8 cellular contexts compared by ENCODE assay signal in the genomic region with DNA sequence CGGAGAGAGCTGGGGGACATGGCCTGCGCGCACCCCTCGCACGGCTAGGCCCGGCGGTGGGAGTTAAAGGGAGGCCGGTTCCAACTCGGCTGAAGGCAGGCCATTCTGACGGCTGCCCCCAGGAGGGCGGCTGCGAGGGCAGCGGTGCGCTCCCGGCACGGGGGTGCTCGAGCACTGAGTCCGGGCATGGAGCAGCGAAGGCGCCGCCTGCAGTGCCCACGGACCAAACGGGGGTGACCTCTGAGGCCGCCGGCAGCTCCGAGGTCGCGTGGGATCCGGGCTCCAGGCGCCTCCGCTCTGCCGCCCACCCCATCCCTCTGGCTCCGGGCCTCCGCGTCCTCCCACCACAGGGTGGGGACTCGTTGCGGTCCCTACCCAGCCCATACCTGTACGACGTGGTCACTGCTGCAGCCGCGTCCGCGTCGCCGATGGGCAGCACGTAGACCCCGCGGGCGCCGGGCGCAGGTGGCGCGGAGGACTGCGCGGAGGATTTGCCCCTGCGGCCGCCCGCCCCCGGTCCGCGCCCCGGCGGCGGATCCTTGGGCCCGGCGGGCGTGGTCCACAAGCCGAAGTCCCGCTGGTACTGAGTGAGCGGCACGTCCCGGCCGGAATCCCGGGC. TPM values are rescaled to one million over a fixed set of nuclear protein-coding genes. Genes with fewer than 3 reads are reported as not detected.
DNase-seq lines count a peak whose midpoint lies in the region; ATAC-seq and TF ChIP-seq lines count a peak whose summit lies in the region.

No MANE protein-coding gene starts in this region.

- H3K4me3 ChIP-seq in GM06990 (replicated peaks; ENCODE audit: low read depth, low read length): peak overlapping the region; percentile 66
- H3K4me3 ChIP-seq in HAP-1: peak overlapping the region; percentile 62
- H3K4me3 ChIP-seq in SU-DHL-6 (ENCODE audit: insufficient read depth, low read length, poor library complexity, severe bottlenecking): peak overlapping the region; percentile 59
- H3K4me3 ChIP-seq in duodenal mucosa (ENCODE audit: low read depth in 1 of 2, low read length in 2 of 2): peak overlapping the region; percentile 46 to 71
- peak overlapping the region; percentile 53 to 65 for H3K4me3 ChIP-seq in tibial artery

- no peaks in the 10 kb centered on the region for H3K27me3 ChIP-seq in GM06990 (replicated peaks; ENCODE audit: control insufficient read depth, insufficient read depth, low read length)
- no peaks in the 10 kb centered on the region for H3K27me3 ChIP-seq in HAP-1 (ENCODE audit: low read depth)
- H3K27me3 ChIP-seq in SU-DHL-6 (ENCODE audit: low read length): no peaks in the 10 kb centered on the region
- peaks cover 0 to 3% of the 10 kb centered on the region in 2 donors for H3K27me3 ChIP-seq in duodenal mucosa (ENCODE audit: control insufficient read depth in 1 of 2, insufficient read depth in 2 of 2, low read length in 2 of 2)
- H3K27me3 ChIP-seq in tibial artery: no peaks in the 10 kb centered on the region

- in situ Hi-C loops in HAP-1 (cut with MboI; ENCODE audit: low sequenced_read_pairs): no loop called here

- peak overlapping the region; percentile 67 for H3K4me2 ChIP-seq in SU-DHL-6 (ENCODE audit: low read depth, low read length, poor library complexity, severe bottlenecking)

- H4K20me1 ChIP-seq in SU-DHL-6 (ENCODE audit: low read depth, low read length): no peaks in the 10 kb centered on the region

- no peak for ATAC-seq in HG03521 (IDR thresholded peaks at IDR 0.05; ENCODE audit: unreplicated experiment)

- H2AFZ ChIP-seq in SU-DHL-6 (ENCODE audit: low read depth, low read length, severe bottlenecking): peak overlapping the region; percentile 84

- H3F3A ChIP-seq in SU-DHL-6 (ENCODE audit: insufficient read depth): peaks cover 10% of the 10 kb centered on the region

- DNase-seq in GM06990 (ENCODE audit: extremely low read depth, insufficient read length) (no peak), HAP-1 (ENCODE audit: low spot score in 2 of 2) (peak in 1 of 2 experiments; percentile 39), lung microvascular endothelial cell (ENCODE audit: low read depth in 2 of 2) (peak; percentile 16 to 24), tibial artery (peak in 1 of 2 donors; percentile 53), GM19240 (ENCODE audit: insufficient read length, low spot score) (no peak)

- H3K79me2 ChIP-seq in SU-DHL-6 (ENCODE audit: insufficient read depth, low read length): no peaks in the 10 kb centered on the region

- no peak for TF ChIP-seq CTCF in GM06990 (IDR thresholded peaks at IDR 0.05; ENCODE audit: insufficient read depth, low read length, poor library complexity, severe bottlenecking)
- no peak for TF ChIP-seq CTCF in SU-DHL-6 (IDR thresholded peaks at IDR 0.05; ENCODE audit: insufficient read depth, low read length, poor library complexity, severe bottlenecking)
- no peak for TF ChIP-seq CTCF in tibial artery (IDR thresholded peaks at IDR 0.05)

- peaks cover 8% of the 10 kb centered on the region for H3K4me1 ChIP-seq in HAP-1
- H3K4me1 ChIP-seq in duodenal mucosa (ENCODE audit: control insufficient read depth in 1 of 2, insufficient read depth in 2 of 2, low read length in 2 of 2): peaks cover 7 to 15% of the 10 kb centered on the region in 2 donors
- H3K4me1 ChIP-seq in tibial artery: peaks cover 3 to 15% (median 10%) of the 10 kb centered on the region in 4 donors

- H3K9me2 ChIP-seq in SU-DHL-6 (replicated peaks; ENCODE audit: insufficient read depth, low read length): no peaks in the 10 kb centered on the region

- intact Hi-C loops in tibial artery (cut with DNase I; ENCODE audit: low total_unique reads): no loop called here

- peaks cover 3% of the 10 kb centered on the region; the same call in 1 of the 2 replicates for H3K36me3 ChIP-seq in GM06990 (ENCODE audit: control insufficient read depth, insufficient read depth, low read length)
- peaks cover 9% of the 10 kb centered on the region for H3K36me3 ChIP-seq in HAP-1 (replicated peaks)
- H3K36me3 ChIP-seq in SU-DHL-6 (ENCODE audit: low read length): no peaks in the 10 kb centered on the region
- H3K36me3 ChIP-seq in duodenal mucosa (ENCODE audit: control insufficient read depth in 1 of 2, insufficient read depth in 2 of 2, low read length in 2 of 2): peaks cover under 1 to 19% of the 10 kb centered on the region in 2 donors
- peaks cover 3 to 20% (median 9%) of the 10 kb centered on the region in 3 donors for H3K36me3 ChIP-seq in tibial artery

- no peak overlapping the region for H3K27ac ChIP-seq in SU-DHL-6 (ENCODE audit: low read depth, low read length)
- no peak overlapping the region for H3K27ac ChIP-seq in duodenal mucosa (ENCODE audit: low read depth, low read length)
- peak overlapping the region in 1 of 2 donors; percentile 11 for H3K27ac ChIP-seq in tibial artery

- no peaks in the 10 kb centered on the region for H3K9me3 ChIP-seq in HAP-1
- no peaks in the 10 kb centered on the region for H3K9me3 ChIP-seq in SU-DHL-6 (ENCODE audit: insufficient read depth, low read length)
- no peaks in the 10 kb centered on the region for H3K9me3 ChIP-seq in duodenal mucosa (ENCODE audit: control insufficient read depth in 1 of 2, low read length in 2 of 2)
- H3K9me3 ChIP-seq in tibial artery: no peaks in the 10 kb centered on the region

- peak overlapping the region; percentile 63 for H3K9ac ChIP-seq in SU-DHL-6 (ENCODE audit: low read length)
- peak overlapping the region in 1 of 2 donors; percentile 47 for H3K9ac ChIP-seq in duodenal mucosa (ENCODE audit: low read depth in 1 of 2, low read length in 2 of 2)

RNA-seq across cellular contexts. Expression of a gene that starts 0.5 kb away (rescaled TPM):
- total RNA-seq in lung microvascular endothelial cell: 0.60 and 1.7 TPM in 2 replicates

RNA-seq across cellular contexts. Expression of a gene that starts 59.8 kb away (rescaled TPM):
- 27.6 and 30.5 TPM in 2 replicates for total RNA-seq in lung microvascular endothelial cell

Comparison
In these comparisons a context has a peak if more than half of its experiments do, and no peak if none do; other contexts are left out.
1. DNase-seq: peak in lung microvascular endothelial cell (2 of 2); none in GM06990 (single experiment) and GM19240 (single experiment).
2. Peak in every context shown above with its lines, with median percentiles within 50 percentile points of each other: H3K4me3 ChIP-seq.